8 cellular contexts compared by ENCODE assay signal in the genomic region with DNA sequence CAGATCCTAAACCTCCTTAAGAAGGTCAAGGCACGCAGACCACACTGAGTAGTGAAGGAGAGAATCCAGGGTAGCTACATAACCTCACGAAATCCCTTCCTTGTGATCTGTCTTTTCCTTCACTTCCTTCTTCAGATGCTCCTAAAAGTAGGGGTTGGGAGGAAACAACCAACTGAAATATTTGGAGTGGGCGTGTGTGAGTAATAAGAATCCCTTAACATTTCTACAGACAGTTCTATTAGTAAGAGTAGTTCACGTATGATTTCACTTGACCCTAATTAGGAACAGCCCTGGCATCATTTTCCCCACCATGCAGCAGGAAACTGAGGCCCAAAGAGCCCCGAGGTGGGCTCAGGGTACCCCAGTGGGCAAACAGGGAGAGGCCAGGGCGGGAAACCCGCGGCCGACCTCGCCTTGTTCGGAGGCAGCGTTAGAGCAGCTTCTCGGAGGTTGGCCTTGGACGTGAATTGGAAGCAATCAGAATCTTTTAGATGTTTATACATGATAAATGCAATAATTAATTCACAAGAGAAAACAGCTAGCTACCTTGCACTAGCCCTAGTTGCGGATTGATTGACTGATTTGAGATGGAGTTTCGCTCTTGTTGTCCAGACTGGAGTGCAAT. TPM values are rescaled to one million over a fixed set of nuclear protein-coding genes. Genes with fewer than 3 reads are reported as not detected.
A peak's percentile ranks its signal among the peaks of the same experiment; 100 is the strongest.
DNase-seq lines count a peak whose midpoint lies in the region; ATAC-seq, FAIRE-seq and TF ChIP-seq lines count a peak whose summit lies in the region.
"Had no signal": no experiment of that assay in that cellular context is flagged by ENCODE, and none has a peak within 500 bp of the region (broad histone marks: within the 10 kb centered on the region; RNA-seq: fewer than 3 reads in every experiment).

No MANE protein-coding gene starts in this region.

- FAIRE-seq in GM19239 (lab: Jason Lieb, UNC) = no peak

- H3K9me3 ChIP-seq in parathyroid adenoma (ENCODE audit: control insufficient read depth, low read length) = no peaks in the 10 kb centered on the region

- no peak overlapping the region for H3K27ac Mint-ChIP-seq in central memory CD8-positive, alpha-beta T cell (ENCODE audit: low read depth)

- no peaks in the 10 kb centered on the region for H3K27me3 ChIP-seq in parathyroid adenoma (ENCODE audit: control insufficient read depth, insufficient read depth, low read length)

- H3K9ac ChIP-seq in parathyroid adenoma = no peak overlapping the region

- DNase-seq in EH (ENCODE audit: low read depth) = peak; percentile 12
- peak; percentile 37 for DNase-seq in NAMALWA (ENCODE audit: low spot score)
- no peak for DNase-seq in central memory CD8-positive, alpha-beta T cell (ENCODE audit: low spot score in 2 of 2)
- no peak for DNase-seq in G401 (ENCODE audit: low spot score)
- no peak for DNase-seq in GM19239 (ENCODE audit: insufficient read length, low spot score)

- TF ChIP-seq CTCF in parathyroid adenoma (IDR thresholded peaks at IDR 0.05) = no peak

- ATAC-seq in central memory CD8-positive, alpha-beta T cell (replicated peaks; ENCODE audit: extremely low read depth, poor library complexity, severe bottlenecking) = no peak
- ATAC-seq in GM19463 (IDR thresholded peaks at IDR 0.05; ENCODE audit: unreplicated experiment) = no peak

- H3K36me3 ChIP-seq in parathyroid adenoma (ENCODE audit: control insufficient read depth, insufficient read depth, low read length) = no peaks in the 10 kb centered on the region

- in situ Hi-C loops in G401 (cut with HindIII; ENCODE audit: low sequenced_read_pairs) = loop anchor here (10.0 kb wide), 1 partner anchor 145 kb away; no protein-coding TSS in a partner anchor

- no peaks in the 10 kb centered on the region for H3K9me3 Mint-ChIP-seq in central memory CD8-positive, alpha-beta T cell

- peaks cover 8% of the 10 kb centered on the region for H3K27me3 Mint-ChIP-seq in central memory CD8-positive, alpha-beta T cell

- peaks cover 19% of the 10 kb centered on the region for H3K4me1 Mint-ChIP-seq in central memory CD8-positive, alpha-beta T cell

- H3K79me2 ChIP-seq in parathyroid adenoma = peaks cover 3% of the 10 kb centered on the region

- H3K4me3 Mint-ChIP-seq in central memory CD8-positive, alpha-beta T cell = peak overlapping the region; percentile 89

- H3K27ac ChIP-seq in parathyroid adenoma = no peak overlapping the region

- H2AFZ ChIP-seq in parathyroid adenoma = peak overlapping the region; percentile 63

- peaks cover 17% of the 10 kb centered on the region for H3K36me3 Mint-ChIP-seq in central memory CD8-positive, alpha-beta T cell (ENCODE audit: insufficient read depth)

- no peaks in the 10 kb centered on the region for H3K4me1 ChIP-seq in parathyroid adenoma

- H3K4me2 ChIP-seq in parathyroid adenoma (ENCODE audit: low read length) = no peak overlapping the region

- H3K4me3 ChIP-seq in parathyroid adenoma (ENCODE audit: low read depth, low read length) = no peak overlapping the region

RNA-seq across cellular contexts. Expression of a gene that starts 0.9 kb away (rescaled TPM):
- total RNA-seq in G401 (2014; rRNA removed; shearing (Covaris generic)) = 77.4 and 81.3 TPM in 2 replicates

RNA-seq across cellular contexts. Expression of a gene that starts 20.6 kb away (rescaled TPM):
- total RNA-seq in G401 (2014; rRNA removed; shearing (Covaris generic)) = not detected in 2 replicates
- total RNA-seq: posterior vena cava had no signal

RNA-seq across cellular contexts. Expression of a gene that starts 41.0 kb away (rescaled TPM):
- 74.9 and 101 TPM in 2 replicates for total RNA-seq in G401 (2014; rRNA removed; shearing (Covaris generic))

Comparison
In these comparisons a context has a peak if more than half of its experiments do, and no peak if none do; other contexts are left out.
1. DNase-seq: peak in EH (single experiment) and NAMALWA (single experiment); none in central memory CD8-positive, alpha-beta T cell (0 of 2), G401 (single experiment) and GM19239 (single experiment).